Comparison of ENCODE assay signal across 2 cellular contexts in genomic region chr22:41899992-41900651, GRCh38.
TF ChIP-seq lines count a peak whose summit lies in the region.

No MANE protein-coding gene starts in this region.

TF ChIP-seq in GM12891, 5 proteins besides CTCF, POLR2A, EP300 and RAD21:
- no peak for TF ChIP-seq POU2F2 (IDR thresholded peaks at IDR 0.05; ENCODE audit: low read depth, low read length)
- TF ChIP-seq POLR2AphosphoS5 (IDR thresholded peaks at IDR 0.05; ENCODE audit: low read depth, low read length), result peak; percentile 17; the same call in 1 of the 2 replicates
TF ChIP-seq in GM12891: peak in this region for 1.

TF ChIP-seq in GM12878, 131 proteins besides CTCF, POLR2A, EP300 and RAD21:
- no peak for TF ChIP-seq FOS (IDR thresholded peaks at IDR 0.05; ENCODE audit: borderline replicate concordance, extremely low read depth, insufficient read length)
- TF ChIP-seq POLR2AphosphoS5 (IDR thresholded peaks at IDR 0.05; ENCODE audit: low read length), result peak; percentile 53; the same call in 1 of the 2 replicates
- no peak for TF ChIP-seq RFX5 (IDR thresholded peaks at IDR 0.05; ENCODE audit: low read depth, low read length)
